In the genomic region with DNA sequence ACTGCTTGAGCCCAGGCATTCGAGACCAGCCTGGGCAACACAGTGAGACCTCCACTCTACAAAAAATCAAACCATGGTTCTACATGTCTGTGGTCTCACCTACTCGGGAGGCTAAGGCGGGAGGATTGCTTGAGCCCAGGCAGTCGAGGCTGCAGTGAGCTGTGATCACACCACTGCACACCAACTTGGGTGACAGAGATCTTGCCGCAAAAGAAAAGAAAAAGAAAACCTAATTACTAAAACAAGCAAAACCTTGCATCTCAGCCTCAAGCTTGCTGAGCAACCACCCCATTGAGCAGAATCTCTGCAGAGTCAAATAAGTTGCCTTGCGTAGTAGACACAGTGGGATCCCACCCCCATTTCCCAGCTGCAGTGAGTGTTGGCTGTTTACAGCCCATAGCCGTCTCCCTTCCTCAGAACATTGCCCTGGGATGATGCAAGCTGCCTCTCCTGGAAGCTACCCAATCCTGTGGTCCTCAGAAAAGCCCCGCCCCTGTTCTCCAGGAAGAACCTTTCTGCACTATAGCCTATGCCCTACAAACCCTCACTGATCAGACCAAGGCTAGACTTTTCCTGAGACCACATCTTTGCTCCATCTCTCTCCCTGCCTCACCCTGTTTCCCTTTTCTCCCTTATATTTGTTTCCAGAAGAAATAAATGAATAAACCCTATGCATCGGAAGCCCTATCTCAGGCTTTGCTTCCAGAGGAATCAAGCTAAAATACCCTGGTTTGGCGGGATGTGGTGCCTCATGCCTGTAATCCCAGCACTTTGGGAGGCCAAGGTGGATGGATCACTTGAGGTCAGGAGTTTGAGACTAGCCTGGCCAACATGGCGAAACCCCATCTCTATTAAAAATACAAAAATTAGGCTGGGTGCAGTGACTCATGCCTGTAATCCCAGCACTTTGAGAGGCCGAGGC, we compare ENCODE assay signal across 12 cellular contexts. TPM values are rescaled to one million over a fixed set of nuclear protein-coding genes. Genes with fewer than 3 reads are reported as not detected.
DNase-seq lines count a peak whose midpoint lies in the region; ATAC-seq and TF ChIP-seq lines count a peak whose summit lies in the region.
"Had no signal": no experiment of that assay in that cellular context is flagged by ENCODE, and none has a peak within 500 bp of the region (broad histone marks: within the 10 kb centered on the region; RNA-seq: fewer than 3 reads in every experiment).

No MANE protein-coding gene starts in this region.

- no peaks in the 10 kb centered on the region for H3K9me3 ChIP-seq in psoas muscle
- H3K9me3 ChIP-seq: esophagus squamous epithelium had no signal

- WGBS in psoas muscle, 3 donors, result 74 to 79% (median 75%) methylated on average over 12 of the region's 12 CpGs

- intact Hi-C loops in psoas muscle (cut with DNase I), result loop anchor here in 1 of 2 donors (10.0 kb wide), 1 partner anchor 305 kb away; no protein-coding TSS in a partner anchor

- H3K4me3 ChIP-seq in cardiac fibroblast (replicated peaks in 1 of 2; ENCODE audit: low read depth in 2 of 2, low read length in 2 of 2) (no peak overlapping the region), psoas muscle (no peak overlapping the region)
- H3K4me3 ChIP-seq: esophagus squamous epithelium had no signal

- TF ChIP-seq CTCF in cardiac fibroblast (IDR thresholded peaks at IDR 0.05; ENCODE audit: low read depth, low read length) (no peak), omental fat pad (IDR thresholded peaks at IDR 0.05) (no peak), psoas muscle (IDR thresholded peaks at IDR 0.05) (no peak)

- H3K27ac ChIP-seq in psoas muscle, result no peak overlapping the region
- H3K27ac ChIP-seq: esophagus squamous epithelium had no signal

- no peaks in the 10 kb centered on the region for H3K9me3 Mint-ChIP-seq in T-helper 2 cell treated with Interferon-gamma antibody and Interleukin-4, amounts not matched to agents 5 μg/mL and 100 μg/mL, for 36 hours
- H3K9me3 Mint-ChIP-seq in activated CD4-positive, alpha-beta T cell treated with anti-CD3 and anti-CD28 coated beads, Interleukin-2, amount 10 ng/mL, durations not matched to agents 7 days and 5 days, result no peaks in the 10 kb centered on the region
- H3K9me3 Mint-ChIP-seq: activated naive CD4-positive, alpha-beta T cell treated with anti-CD3 and anti-CD28 coated beads for 36 hours; naive B cell had no signal

- H3K27me3 Mint-ChIP-seq in T-helper 2 cell treated with Interferon-gamma antibody and Interleukin-4, amounts not matched to agents 5 μg/mL and 100 μg/mL, for 36 hours (ENCODE audit: low read depth), result no peaks in the 10 kb centered on the region
- peaks cover 3% of the 10 kb centered on the region for H3K27me3 Mint-ChIP-seq in activated CD4-positive, alpha-beta T cell treated with anti-CD3 and anti-CD28 coated beads, Interleukin-2, amount 10 ng/mL, durations not matched to agents 7 days and 5 days

- H3K4me1 Mint-ChIP-seq in T-helper 2 cell treated with Interferon-gamma antibody and Interleukin-4, amounts not matched to agents 5 μg/mL and 100 μg/mL, for 36 hours (ENCODE audit: low read depth), result peaks cover 4% of the 10 kb centered on the region
- H3K4me1 Mint-ChIP-seq in activated CD4-positive, alpha-beta T cell treated with anti-CD3 and anti-CD28 coated beads, Interleukin-2, amount 10 ng/mL, durations not matched to agents 7 days and 5 days, result peaks cover 2% of the 10 kb centered on the region

- H3K27ac Mint-ChIP-seq in T-helper 2 cell treated with Interferon-gamma antibody and Interleukin-4, amounts not matched to agents 5 μg/mL and 100 μg/mL, for 36 hours, result no peak overlapping the region
- H3K27ac Mint-ChIP-seq in activated CD4-positive, alpha-beta T cell treated with anti-CD3 and anti-CD28 coated beads, Interleukin-2, amount 10 ng/mL, durations not matched to agents 7 days and 5 days, result no peak overlapping the region
- H3K27ac Mint-ChIP-seq: activated naive CD4-positive, alpha-beta T cell treated with anti-CD3 and anti-CD28 coated beads for 36 hours; naive B cell had no signal

- H3K4me1 ChIP-seq in psoas muscle, result no peaks in the 10 kb centered on the region

- CTCF ChIA-PET in activated CD4-positive, alpha-beta T cell treated with anti-CD3 and anti-CD28 coated beads, Interleukin-2, amount 10 ng/mL, durations not matched to agents 7 days and 5 days (lab: Charles Lee), result interaction anchor here (1.3 kb wide), 1 partner anchor 60 kb away, joined by 3 read pairs; no protein-coding TSS in a partner anchor

- peak; percentile 27 for DNase-seq in GM03348 (ENCODE audit: low spot score)
- peak; percentile 26 for DNase-seq in NCI-H226
- peak; percentile 56 to 73 for DNase-seq in cardiac fibroblast (ENCODE audit: low read depth in 2 of 2)
- peak; percentile 23 for DNase-seq in omental fat pad (ENCODE audit: low spot score)
- DNase-seq in T-helper 2 cell treated with Interferon-gamma antibody and Interleukin-4, amounts not matched to agents 5 μg/mL and 100 μg/mL, for 36 hours (ENCODE audit: low spot score), result no peak
- no peak for DNase-seq in activated CD4-positive, alpha-beta T cell treated with anti-CD3 and anti-CD28 coated beads, Interleukin-2, amount 10 ng/mL, durations not matched to agents 7 days and 5 days
- DNase-seq in psoas muscle, result no peak
- DNase-seq: activated naive CD4-positive, alpha-beta T cell treated with anti-CD3 and anti-CD28 coated beads for 36 hours; esophagus squamous epithelium; naive B cell had no signal

- H3K36me3 ChIP-seq in psoas muscle (ENCODE audit: insufficient read depth in 1 of 2, low read depth in 1 of 2), result no peaks in the 10 kb centered on the region
- H3K36me3 ChIP-seq: esophagus squamous epithelium had no signal

- no peaks in the 10 kb centered on the region for H3K36me3 Mint-ChIP-seq in T-helper 2 cell treated with Interferon-gamma antibody and Interleukin-4, amounts not matched to agents 5 μg/mL and 100 μg/mL, for 36 hours (ENCODE audit: low read depth)
- H3K36me3 Mint-ChIP-seq in activated CD4-positive, alpha-beta T cell treated with anti-CD3 and anti-CD28 coated beads, Interleukin-2, amount 10 ng/mL, durations not matched to agents 7 days and 5 days (ENCODE audit: low read depth), result no peaks in the 10 kb centered on the region
- H3K36me3 Mint-ChIP-seq: naive B cell had no signal

- POLR2A ChIA-PET in activated CD4-positive, alpha-beta T cell treated with anti-CD3 and anti-CD28 coated beads, Interleukin-2, amount 10 ng/mL, durations not matched to agents 7 days and 5 days (lab: Charles Lee), result no interaction called here

- ATAC-seq in omental fat pad (ENCODE audit: low FRiP score), result peak; percentile 44
- ATAC-seq in HG02981 (IDR thresholded peaks at IDR 0.05; ENCODE audit: unreplicated experiment), result no peak
- ATAC-seq in psoas muscle, result no peak

- no peak overlapping the region for H3K4me3 Mint-ChIP-seq in T-helper 2 cell treated with Interferon-gamma antibody and Interleukin-4, amounts not matched to agents 5 μg/mL and 100 μg/mL, for 36 hours
- H3K4me3 Mint-ChIP-seq in activated CD4-positive, alpha-beta T cell treated with anti-CD3 and anti-CD28 coated beads, Interleukin-2, amount 10 ng/mL, durations not matched to agents 7 days and 5 days, result no peak overlapping the region
- H3K4me3 Mint-ChIP-seq: activated naive CD4-positive, alpha-beta T cell treated with anti-CD3 and anti-CD28 coated beads for 36 hours; naive B cell had no signal

- no peaks in the 10 kb centered on the region for H3K27me3 ChIP-seq in psoas muscle (ENCODE audit: insufficient read depth in 3 of 3, low read length in 2 of 3)

RNA-seq across cellular contexts. Expression of gene ERN2, which starts 16.7 kb away (rescaled TPM):
- not detected for total RNA-seq in omental fat pad
- not detected for total RNA-seq in activated CD4-positive, alpha-beta T cell treated with anti-CD3 and anti-CD28 coated beads, Interleukin-2, amount 10 ng/mL, durations not matched to agents 7 days and 5 days
- total RNA-seq in psoas muscle, result under 1 TPM in 1 of 4 donors, not detected in 3; 0.19 TPM
- polyA plus RNA-seq in psoas muscle, result under 1 TPM in 2 of 3 donors, not detected in 1; 0.03 to 0.08 TPM
- total RNA-seq: activated naive CD4-positive, alpha-beta T cell treated with anti-CD3 and anti-CD28 coated beads for 36 hours; T-helper 1 cell treated with Interleukin-12 subunit alpha and Interleukin-12 subunit beta and Interleukin-4 antibody, amounts not matched to agents 30 ng/mL and 1 ng/mL, for 36 hours had no signal

RNA-seq across cellular contexts. Expression of gene CHP2, which starts 25.1 kb away (rescaled TPM):
- total RNA-seq in omental fat pad (not detected), psoas muscle (not detected)
- total RNA-seq in activated CD4-positive, alpha-beta T cell treated with anti-CD3 and anti-CD28 coated beads, Interleukin-2, amount 10 ng/mL, durations not matched to agents 7 days and 5 days, result not detected
- polyA plus RNA-seq in psoas muscle, result under 1 TPM in 2 of 3 donors, not detected in 1; 0.05 to 0.08 TPM
- total RNA-seq: activated naive CD4-positive, alpha-beta T cell treated with anti-CD3 and anti-CD28 coated beads for 36 hours; T-helper 1 cell treated with Interleukin-12 subunit alpha and Interleukin-12 subunit beta and Interleukin-4 antibody, amounts not matched to agents 30 ng/mL and 1 ng/mL, for 36 hours had no signal

RNA-seq across cellular contexts. Expression of gene PLK1, which starts 51.1 kb away (rescaled TPM):
- total RNA-seq in omental fat pad (1 to 10 TPM in 2 of 4 donors, under 1 TPM in 2; 0.65 to 7.7 (median 1.4) TPM), psoas muscle (under 1 TPM; 0.58 to 0.98 (median 0.82) TPM)
- 100 to 1,000 TPM; 121 to 134 TPM for total RNA-seq in activated CD4-positive, alpha-beta T cell treated with anti-CD3 and anti-CD28 coated beads, Interleukin-2, amount 10 ng/mL, durations not matched to agents 7 days and 5 days
- under 1 TPM; 0.43 to 0.87 (median 0.57) TPM for polyA plus RNA-seq in psoas muscle

Comparison
In these comparisons a context has a peak if more than half of its experiments do, and no peak if none do; other contexts are left out.
1. DNase-seq: peak in GM03348 (single experiment), NCI-H226 (single experiment), cardiac fibroblast (2 of 2) and omental fat pad (single experiment); none in T-helper 2 cell treated with Interferon-gamma antibody and Interleukin-4, amounts not matched to agents 5 μg/mL and 100 μg/mL, for 36 hours (single experiment), activated CD4-positive, alpha-beta T cell treated with anti-CD3 and anti-CD28 coated beads, Interleukin-2, amount 10 ng/mL, durations not matched to agents 7 days and 5 days (single experiment) and psoas muscle (0 of 2).
2. RNA of gene PLK1, which starts 51.1 kb away (total RNA-seq): 121 to 134 TPM in activated CD4-positive, alpha-beta T cell treated with anti-CD3 and anti-CD28 coated beads, Interleukin-2, amount 10 ng/mL, durations not matched to agents 7 days and 5 days; 0.65 to 7.7 TPM in omental fat pad and 0.58 to 0.98 TPM in psoas muscle; every median in the first group is over 10 times any median in the second.